In the genomic region with DNA sequence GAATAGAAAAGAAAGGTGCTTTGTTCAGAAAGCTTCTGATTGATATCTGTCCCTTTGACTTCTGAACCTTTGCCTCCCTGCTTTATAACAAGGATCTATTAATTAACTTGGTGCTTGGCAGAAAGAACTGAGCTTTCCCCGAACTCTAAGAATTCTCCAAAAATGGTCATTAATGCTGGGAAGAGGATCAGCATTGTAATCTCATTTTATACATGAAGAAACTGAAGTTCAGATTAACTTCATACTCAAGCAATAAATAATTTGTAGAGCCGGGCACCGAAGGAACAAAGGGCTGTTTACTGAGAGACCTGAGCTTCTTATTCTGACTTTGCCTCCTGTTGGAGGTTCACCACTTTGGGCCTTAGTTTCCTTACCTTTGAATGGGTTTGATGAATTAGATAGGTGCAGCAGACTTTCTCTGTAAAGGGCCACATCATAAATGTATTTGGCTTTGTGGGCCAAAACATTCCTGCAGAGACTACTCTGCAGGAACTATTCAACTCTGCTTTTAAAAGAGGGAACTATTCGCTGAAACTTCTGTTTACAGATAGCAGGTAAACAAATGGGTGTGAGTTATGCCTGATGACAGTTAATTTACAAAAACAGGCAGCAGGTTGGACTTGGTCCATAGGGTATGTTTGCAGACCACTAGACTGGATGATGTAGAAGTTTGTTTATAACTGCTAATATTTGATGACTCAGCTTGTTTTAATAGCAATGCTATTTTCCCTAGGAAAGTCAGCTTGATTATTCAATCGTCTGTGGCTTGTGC, we compare ENCODE assay signal across 15 cellular contexts.
DNase-seq lines count a peak whose midpoint lies in the region; ATAC-seq and TF ChIP-seq lines count a peak whose summit lies in the region.
"Had no signal": no experiment of that assay in that cellular context is flagged by ENCODE, and none has a peak within 500 bp of the region (broad histone marks: within the 10 kb centered on the region; RNA-seq: fewer than 3 reads in every experiment).

No MANE protein-coding gene starts in this region.

- H3K4me2 ChIP-seq in fibroblast of lung (ENCODE audit: extremely low read depth, insufficient read depth, low read length): no peak overlapping the region

- CTCF ChIA-PET in naive thymus-derived CD4-positive, alpha-beta T cell (lab: Charles Lee): no interaction called here

- DNase-seq in DMS53 treated with DMSO at 0.1 percent for 48 hours (lab: John Stamatoyannopoulos, UW; ENCODE audit: unreplicated experiment): peak; percentile 80
- peak; percentile 58 for DNase-seq in NCI-H69 (lab: John Stamatoyannopoulos, UW)
- peak; percentile 23 to 91 for DNase-seq in fibroblast of lung (ENCODE audit: low read depth in 2 of 2)
- no peak for DNase-seq in prostate gland (ENCODE audit: low spot score)
- no peak for DNase-seq in cortex of kidney (lab: John Stamatoyannopoulos, UW)
- DNase-seq in naive thymus-derived CD4-positive, alpha-beta T cell: no peak
- no peak for DNase-seq in NCI-H1436 treated with DMSO at 0.1 percent for 48 hours (lab: John Stamatoyannopoulos, UW)
- DNase-seq: CD4-positive, CD25-positive, alpha-beta regulatory T cell; effector memory CD4-positive, alpha-beta T cell; foreskin keratinocyte; MG63; posterior cingulate gyrus; stimulated activated CD4-positive, alpha-beta T cell treated with anti-CD3 and anti-CD28 coated beads, Interleukin-15, amount 100 ng/mL, for 24 hours; testis had no signal

- H3K27me3 Mint-ChIP-seq in naive thymus-derived CD4-positive, alpha-beta T cell: peaks cover 20 to 42% (median 25%) of the 10 kb centered on the region in 5 donors

- no peaks in the 10 kb centered on the region for H3K9me3 Mint-ChIP-seq in naive thymus-derived CD4-positive, alpha-beta T cell

- no peaks in the 10 kb centered on the region for H3K27me3 ChIP-seq in fibroblast of lung (ENCODE audit: control insufficient read depth, insufficient read depth, low read length)
- H3K27me3 ChIP-seq in prostate gland (replicated peaks; ENCODE audit: insufficient read depth): no peaks in the 10 kb centered on the region
- peaks cover 0 to 3% of the 10 kb centered on the region in 2 donors for H3K27me3 ChIP-seq in naive thymus-derived CD4-positive, alpha-beta T cell (ENCODE audit: control insufficient read depth in 2 of 2, insufficient read depth in 2 of 2, low read length in 2 of 2)
- H3K27me3 ChIP-seq: MG63, testis had no signal

- TF ChIP-seq CTCF in fibroblast of lung (conservative IDR thresholded peaks at IDR 0.05 in 1 of 2, IDR thresholded peaks at IDR 0.05 in 1 of 2; ENCODE audit: low read depth in 1 of 2, low read length in 2 of 2) (no peak), prostate gland (IDR thresholded peaks at IDR 0.05) (no peak)

- H4K20me1 ChIP-seq in fibroblast of lung (ENCODE audit: control insufficient read depth, extremely low read depth, insufficient read depth, low read length): no peaks in the 10 kb centered on the region

- no peaks in the 10 kb centered on the region for H3K79me2 ChIP-seq in fibroblast of lung (ENCODE audit: control insufficient read depth, insufficient read depth, low read length)

- intact Hi-C loops in prostate gland (cut with DNase I): no loop called here
- intact Hi-C loops in naive thymus-derived CD4-positive, alpha-beta T cell (cut with micrococcal nuclease): no loop called here

- no peaks in the 10 kb centered on the region for H3K36me3 ChIP-seq in fibroblast of lung (ENCODE audit: control insufficient read depth, insufficient read depth, low read length)
- H3K36me3 ChIP-seq in prostate gland: no peaks in the 10 kb centered on the region
- H3K36me3 ChIP-seq in naive thymus-derived CD4-positive, alpha-beta T cell (ENCODE audit: control insufficient read depth in 2 of 3, insufficient read depth in 3 of 3, low read length in 3 of 3): no peaks in the 10 kb centered on the region
- H3K36me3 ChIP-seq: MG63 had no signal

- H3K9me3 ChIP-seq in fibroblast of lung (ENCODE audit: control insufficient read depth, insufficient read depth, low read depth, low read length) (no peaks in the 10 kb centered on the region), prostate gland (no peaks in the 10 kb centered on the region)
- no peaks in the 10 kb centered on the region for H3K9me3 ChIP-seq in naive thymus-derived CD4-positive, alpha-beta T cell (ENCODE audit: control insufficient read depth in 2 of 3, low read length in 3 of 3)
- H3K9me3 ChIP-seq: MG63, testis had no signal

- no peak overlapping the region for H3K27ac ChIP-seq in fibroblast of lung (ENCODE audit: insufficient read depth, low read length)
- H3K27ac ChIP-seq in prostate gland: peak overlapping the region; percentile 12 to 44
- no peak overlapping the region for H3K27ac ChIP-seq in naive thymus-derived CD4-positive, alpha-beta T cell (ENCODE audit: low read depth, low read length)
- H3K27ac ChIP-seq: foreskin keratinocyte had no signal

- no peaks in the 10 kb centered on the region for H3K36me3 Mint-ChIP-seq in naive thymus-derived CD4-positive, alpha-beta T cell
- H3K36me3 Mint-ChIP-seq: CD4-positive, CD25-positive, alpha-beta regulatory T cell had no signal

- POLR2A ChIA-PET in naive thymus-derived CD4-positive, alpha-beta T cell (lab: Charles Lee): no interaction called here

- H3K4me1 ChIP-seq in fibroblast of lung (ENCODE audit: control insufficient read depth, extremely low read depth, insufficient read depth, low read length): no peaks in the 10 kb centered on the region
- H3K4me1 ChIP-seq in prostate gland (replicated peaks): no peaks in the 10 kb centered on the region
- no peaks in the 10 kb centered on the region for H3K4me1 ChIP-seq in naive thymus-derived CD4-positive, alpha-beta T cell (ENCODE audit: control insufficient read depth in 2 of 2, insufficient read depth in 2 of 2, low read length in 2 of 2)
- H3K4me1 ChIP-seq: foreskin keratinocyte had no signal

- peaks cover 0 to 5% (median 0%) of the 10 kb centered on the region in 7 donors for H3K4me1 Mint-ChIP-seq in naive thymus-derived CD4-positive, alpha-beta T cell

- H3K4me3 ChIP-seq in fibroblast of lung (replicated peaks in 1 of 4; ENCODE audit: control extremely low read depth in 1 of 4, insufficient read depth in 1 of 4, low read depth in 3 of 4, low read length in 4 of 4) (no peak overlapping the region), prostate gland (no peak overlapping the region)
- no peak overlapping the region for H3K4me3 ChIP-seq in naive thymus-derived CD4-positive, alpha-beta T cell (ENCODE audit: low read length)
- H3K4me3 ChIP-seq: MG63, testis had no signal

- H3K4me3 Mint-ChIP-seq in naive thymus-derived CD4-positive, alpha-beta T cell: no peak overlapping the region
- H3K4me3 Mint-ChIP-seq: CD4-positive, CD25-positive, alpha-beta regulatory T cell had no signal

- ATAC-seq in GM21717 (IDR thresholded peaks at IDR 0.05; ENCODE audit: unreplicated experiment): no peak
- ATAC-seq in naive thymus-derived CD4-positive, alpha-beta T cell: no peak
- ATAC-seq: foreskin keratinocyte had no signal

- H3K27ac Mint-ChIP-seq in naive thymus-derived CD4-positive, alpha-beta T cell: no peak overlapping the region
- H3K27ac Mint-ChIP-seq: CD4-positive, CD25-positive, alpha-beta regulatory T cell had no signal

- H3K9ac ChIP-seq in fibroblast of lung (ENCODE audit: insufficient read depth, low read length): no peak overlapping the region

- 7% methylated on average over 5 of the region's 5 CpGs for WGBS in prostate gland

- no peak for TF ChIP-seq POLR2A in prostate gland (IDR thresholded peaks at IDR 0.05)

- H2AFZ ChIP-seq in fibroblast of lung (ENCODE audit: low read length): no peak overlapping the region

Comparison
In these comparisons a context has a peak if more than half of its experiments do, and no peak if none do; other contexts are left out.
1. DNase-seq: peak in DMS53 treated with DMSO at 0.1 percent for 48 hours (single experiment), NCI-H69 (single experiment) and fibroblast of lung (2 of 2); none in prostate gland (single experiment), cortex of kidney (single experiment), naive thymus-derived CD4-positive, alpha-beta T cell (0 of 9) and NCI-H1436 treated with DMSO at 0.1 percent for 48 hours (single experiment).
2. H3K27ac ChIP-seq: peak in prostate gland (2 of 2); none in fibroblast of lung (single experiment) and naive thymus-derived CD4-positive, alpha-beta T cell (single experiment).